24 cellular contexts compared by ENCODE assay signal in genomic region chr9:121680236-121680635, GRCh38. TPM values are rescaled to one million over a fixed set of nuclear protein-coding genes. Genes with fewer than 3 reads are reported as not detected.
DNase-seq lines count a peak whose midpoint lies in the region; ATAC-seq and TF ChIP-seq lines count a peak whose summit lies in the region.
"Had no signal": no experiment of that assay in that cellular context is flagged by ENCODE, and none has a peak within 500 bp of the region (broad histone marks: within the 10 kb centered on the region; RNA-seq: fewer than 3 reads in every experiment).

No MANE protein-coding gene starts in this region.

- H3K27me3 Mint-ChIP-seq in chondrocyte (ENCODE audit: low read depth) (no peaks in the 10 kb centered on the region), mesothelial cell of epicardium (ENCODE audit: low read depth) (no peaks in the 10 kb centered on the region)

- H3K27ac Mint-ChIP-seq in chondrocyte (ENCODE audit: unreplicated experiment) (no peak overlapping the region), mesothelial cell of epicardium (peak overlapping the region; percentile 95)
- H3K27ac Mint-ChIP-seq: CD14-positive monocyte; CD4-positive, alpha-beta T cell; HFFc6 had no signal

- no peak overlapping the region for H3K4me3 Mint-ChIP-seq in chondrocyte (ENCODE audit: unreplicated experiment)
- H3K4me3 Mint-ChIP-seq in mesothelial cell of epicardium: no peak overlapping the region
- H3K4me3 Mint-ChIP-seq: CD14-positive monocyte; CD4-positive, alpha-beta T cell; CD8-positive, alpha-beta memory T cell; HFFc6 had no signal

- no peaks in the 10 kb centered on the region for H3K36me3 ChIP-seq in aorta (ENCODE audit: control insufficient read depth in 1 of 2, insufficient read depth in 2 of 2, low read length in 1 of 2)
- H3K36me3 ChIP-seq in esophagus squamous epithelium: peaks cover 0 to 31% (median 13%) of the 10 kb centered on the region in 3 donors
- H3K36me3 ChIP-seq: BE2C had no signal

- peaks cover 8% of the 10 kb centered on the region for H3K4me1 Mint-ChIP-seq in chondrocyte (ENCODE audit: low read depth)
- peaks cover 29% of the 10 kb centered on the region for H3K4me1 Mint-ChIP-seq in mesothelial cell of epicardium
- H3K4me1 Mint-ChIP-seq: CD14-positive monocyte; CD8-positive, alpha-beta memory T cell had no signal

- H3K9me3 Mint-ChIP-seq in chondrocyte (ENCODE audit: low read depth) (no peaks in the 10 kb centered on the region), mesothelial cell of epicardium (no peaks in the 10 kb centered on the region)
- H3K9me3 Mint-ChIP-seq: CD14-positive monocyte; CD4-positive, alpha-beta T cell; CD8-positive, alpha-beta memory T cell; HFFc6 had no signal

- DNase-seq in chondrocyte (ENCODE audit: low spot score): peak; percentile 44
- no peak for DNase-seq in mesothelial cell of epicardium (ENCODE audit: low spot score in 2 of 2, unreplicated experiment in 2 of 2)
- DNase-seq in retina: peak; percentile 1
- DNase-seq in aorta: peak; percentile 17 to 37
- DNase-seq in esophagus squamous epithelium (lab: John Stamatoyannopoulos, UW): no peak
- no peak for DNase-seq in NCI-H345 treated with DMSO at 0.1 percent for 48 hours (lab: John Stamatoyannopoulos, UW; ENCODE audit: unreplicated experiment)
- DNase-seq in 8988T: no peak
- DNase-seq: ACHN; AML-193; BE2C; Calu3; CD4-positive, alpha-beta T cell; CD8-positive, alpha-beta memory T cell; COR-L47; DMS53; DMS79 treated with DMSO at 0.1 percent for 48 hours; GF-D8; GOT3; HFFc6 had no signal

- no peak for ATAC-seq in aorta (ENCODE audit: low FRiP score)
- ATAC-seq: A549 had no signal

- no peaks in the 10 kb centered on the region for H3K9me3 ChIP-seq in aorta (ENCODE audit: control insufficient read depth, low read length)
- no peaks in the 10 kb centered on the region for H3K9me3 ChIP-seq in esophagus squamous epithelium
- H3K9me3 ChIP-seq: A549; BE2C; BLaER1 treated with 17β-estradiol and CSF1 and Interleukin-3, amounts not matched to agents 10 nM and 100 nM; HAP-1 had no signal

- 95 to 96% methylated on average over 4 of the region's 4 CpGs for WGBS in aorta, 2 donors
- WGBS in esophagus squamous epithelium, 2 donors: 88 to 95% methylated on average over 1 to 3 of the region's 4 CpGs

- H3K4me1 ChIP-seq in aorta (ENCODE audit: control insufficient read depth in 1 of 2, insufficient read depth in 2 of 2, low read length in 2 of 2) (no peaks in the 10 kb centered on the region), esophagus squamous epithelium (peaks cover 0 to 12% (median 0%) of the 10 kb centered on the region in 3 donors)
- H3K4me1 ChIP-seq: HAP-1 had no signal

- H3K4me3 ChIP-seq in aorta (ENCODE audit: low read length in 2 of 2) (no peak overlapping the region), esophagus squamous epithelium (no peak overlapping the region)
- H3K4me3 ChIP-seq: A549; BLaER1 treated with 17β-estradiol and CSF1 and Interleukin-3, amounts not matched to agents 10 nM and 100 nM; HAP-1 had no signal

- H3K27me3 ChIP-seq in aorta (ENCODE audit: control insufficient read depth in 1 of 2, insufficient read depth in 2 of 2, low read length in 1 of 2) (no peaks in the 10 kb centered on the region), esophagus squamous epithelium (no peaks in the 10 kb centered on the region)
- H3K27me3 ChIP-seq: BE2C; BLaER1 treated with 17β-estradiol and CSF1 and Interleukin-3, amounts not matched to agents 10 nM and 100 nM had no signal

- H3K36me3 Mint-ChIP-seq in chondrocyte (ENCODE audit: low read depth) (peaks cover 4% of the 10 kb centered on the region), mesothelial cell of epicardium (peaks cover 8% of the 10 kb centered on the region)
- H3K36me3 Mint-ChIP-seq: CD14-positive monocyte; CD8-positive, alpha-beta memory T cell had no signal

- H3K27ac ChIP-seq in aorta (ENCODE audit: low read depth in 1 of 2, low read length in 2 of 2) (no peak overlapping the region), esophagus squamous epithelium (no peak overlapping the region)
- H3K27ac ChIP-seq: 22Rv1; A549; BLaER1 treated with 17β-estradiol and CSF1 and Interleukin-3, amounts not matched to agents 10 nM and 100 nM had no signal

- TF ChIP-seq CTCF in chondrocyte (IDR thresholded peaks at IDR 0.05): no peak
- TF ChIP-seq CTCF in mesothelial cell of epicardium (IDR thresholded peaks at IDR 0.05; ENCODE audit: unreplicated experiment): no peak
- no peak for TF ChIP-seq CTCF in esophagus squamous epithelium (IDR thresholded peaks at IDR 0.05)

- intact Hi-C loops in aorta (cut with DNase I): loop anchor here (5.0 to 10.0 kb wide), 2 partner anchors 38 to 45 kb away; no protein-coding TSS in a partner anchor
- intact Hi-C loops in esophagus squamous epithelium (cut with DNase I): loop anchor here (5.0 to 10.0 kb wide), 2 partner anchors 128 to 185 kb away; no protein-coding TSS in a partner anchor

- TF ChIP-seq POLR2A in esophagus squamous epithelium (IDR thresholded peaks at IDR 0.05): no peak

RNA-seq across cellular contexts. Expression of gene DAB2IP, which starts 28.8 kb away (rescaled TPM):
- 36.6 to 66.7 TPM (median 58.5 TPM) in 3 replicates for total RNA-seq in chondrocyte
- 71.1 to 76.5 TPM (median 75.7 TPM) in 3 replicates for total RNA-seq in mesothelial cell of epicardium
- total RNA-seq in aorta: 10 to 100 TPM; 70.3 to 75.4 TPM
- polyA plus RNA-seq in aorta: 10 to 100 TPM; 12.0 to 32.5 TPM
- total RNA-seq in esophagus squamous epithelium: 10 to 100 TPM; 28.3 to 48.8 (median 38.1) TPM
- polyA plus RNA-seq: CD14-positive monocyte had no signal

Comparison
In these comparisons a context has a peak if more than half of its experiments do, and no peak if none do; other contexts are left out.
1. DNase-seq: peak in chondrocyte (single experiment), retina (single experiment) and aorta (2 of 2); none in mesothelial cell of epicardium (0 of 2), esophagus squamous epithelium (single experiment), NCI-H345 treated with DMSO at 0.1 percent for 48 hours (single experiment) and 8988T (single experiment).